In the genomic region with DNA sequence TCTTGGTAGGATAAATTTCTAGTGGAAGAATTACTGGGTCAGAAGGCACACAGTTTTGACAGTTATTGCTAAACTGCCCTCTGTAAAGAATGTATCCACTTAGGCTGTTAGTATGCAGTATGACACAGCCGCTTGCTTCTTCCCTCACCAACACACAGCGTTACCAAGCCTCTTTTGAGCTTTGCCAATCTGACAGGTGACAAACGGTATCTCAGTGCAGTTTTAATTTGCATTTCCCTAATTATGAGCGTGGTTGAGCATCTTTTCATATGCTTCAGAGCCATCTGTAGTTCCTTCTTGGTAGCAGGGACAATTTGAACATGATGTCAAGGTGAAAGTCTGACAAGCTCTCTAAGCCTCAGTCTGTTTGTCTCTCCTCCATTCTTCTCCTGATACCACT, we compare ENCODE assay signal across 24 cellular contexts. TPM values are rescaled to one million over a fixed set of nuclear protein-coding genes. Genes with fewer than 3 reads are reported as not detected.
"Had no signal": no experiment of that assay in that cellular context is flagged by ENCODE, and none has a peak within 500 bp of the region (broad histone marks: within the 10 kb centered on the region; RNA-seq: fewer than 3 reads in every experiment).

No MANE protein-coding gene starts in this region.

- H3K27ac Mint-ChIP-seq: endodermal cell; naive thymus-derived CD4-positive, alpha-beta T cell; nephron progenitor cell; stimulated activated naive B cell treated with anti-CD40 and anti-IgM and Interleukin-4, amounts not matched to agents 10 μg/mL and 1 μg/mL and 100 μg/mL, for 72 hours; stimulated activated naive CD8-positive, alpha-beta T cell treated with anti-CD3 and anti-CD28 coated beads, Interleukin-15, amount 100 ng/mL, for 72 hours had no signal

- H3K9me3 ChIP-seq: neutrophil, psoas muscle, sigmoid colon, testis, transverse colon had no signal

- H3K27ac ChIP-seq: coronary artery, foreskin keratinocyte, hepatocyte, neutrophil, psoas muscle, sigmoid colon, skin epidermis, testis, transverse colon had no signal

- H3K4me1 ChIP-seq: foreskin keratinocyte, psoas muscle, sigmoid colon, testis, transverse colon had no signal

- H3K79me2 ChIP-seq: hepatocyte had no signal

- H3K4me3 Mint-ChIP-seq: endodermal cell; naive thymus-derived CD4-positive, alpha-beta T cell; nephron progenitor cell; stimulated activated naive B cell treated with anti-CD40 and anti-IgM and Interleukin-4, amounts not matched to agents 10 μg/mL and 1 μg/mL and 100 μg/mL, for 72 hours; stimulated activated naive CD8-positive, alpha-beta T cell treated with anti-CD3 and anti-CD28 coated beads, Interleukin-15, amount 100 ng/mL, for 72 hours had no signal

- H2AFZ ChIP-seq: hepatocyte had no signal

- H3K27me3 ChIP-seq: hepatocyte, neutrophil, sigmoid colon, testis, transverse colon had no signal

- H3K9me3 Mint-ChIP-seq: endodermal cell had no signal

- H3K27me3 Mint-ChIP-seq: naive thymus-derived CD4-positive, alpha-beta T cell; stimulated activated naive B cell treated with anti-CD40 and anti-IgM and Interleukin-4, amounts not matched to agents 10 μg/mL and 1 μg/mL and 100 μg/mL, for 72 hours; stimulated activated naive CD8-positive, alpha-beta T cell treated with anti-CD3 and anti-CD28 coated beads, Interleukin-15, amount 100 ng/mL, for 72 hours had no signal

- H3K4me2 ChIP-seq: hepatocyte had no signal

- H3K36me3 ChIP-seq: neutrophil, sigmoid colon, transverse colon had no signal

- H3K4me1 Mint-ChIP-seq: stimulated activated naive CD8-positive, alpha-beta T cell treated with anti-CD3 and anti-CD28 coated beads, Interleukin-15, amount 100 ng/mL, for 72 hours had no signal

- DNase-seq: effector CD4-positive, alpha-beta T cell; endodermal cell; erythroblast; foreskin keratinocyte; left colon; left ventricle myocardium superior; mesendoderm; naive thymus-derived CD4-positive, alpha-beta T cell; nephron progenitor cell; psoas muscle; sigmoid colon; stimulated activated CD4-positive, alpha-beta T cell treated with anti-CD3 and anti-CD28 coated beads, Interleukin-2, amount 100 ng/mL, for 24 hours; stimulated activated CD4-positive, alpha-beta T cell treated with anti-CD3 and anti-CD28 coated beads, Interleukin-4, amount 100 ng/mL, for 4 hours; stimulated activated naive B cell treated with anti-CD40 and anti-IgM and Interleukin-4, amounts not matched to agents 10 μg/mL and 1 μg/mL and 100 μg/mL, for 72 hours; stimulated activated naive CD8-positive, alpha-beta T cell treated with anti-CD3 and anti-CD28 coated beads, Interleukin-15, amount 100 ng/mL, for 72 hours; testis; transverse colon had no signal

- FAIRE-seq: endothelial cell of umbilical vein had no signal

- ATAC-seq: foreskin keratinocyte; left colon; left ventricle myocardium superior; naive thymus-derived CD4-positive, alpha-beta T cell; psoas muscle; stimulated activated naive B cell treated with anti-CD40 and anti-IgM and Interleukin-4, amounts not matched to agents 10 μg/mL and 1 μg/mL and 100 μg/mL, for 72 hours; stimulated activated naive CD8-positive, alpha-beta T cell treated with anti-CD3 and anti-CD28 coated beads, Interleukin-15, amount 100 ng/mL, for 72 hours had no signal

- H3K4me3 ChIP-seq: coronary artery, hepatocyte, lung, psoas muscle, sigmoid colon, skin epidermis, testis, transverse colon had no signal

RNA-seq across cellular contexts. Expression of gene HRK, which starts 42.8 kb away (rescaled TPM):
- total RNA-seq: dermis microvascular lymphatic vessel endothelial cell, endothelial cell of umbilical vein, foreskin keratinocyte, hepatocyte had no signal
- polyA plus RNA-seq: endothelial cell of umbilical vein; foreskin keratinocyte; naive thymus-derived CD4-positive, alpha-beta T cell had no signal
